ENCODE assay signal across 25 cellular contexts in genomic region chr15:91252756-91253155, GRCh38.
"Had no signal": no experiment of that assay in that cellular context is flagged by ENCODE, and none has a peak within 500 bp of the region (broad histone marks: within the 10 kb centered on the region; RNA-seq: fewer than 3 reads in every experiment).

No MANE protein-coding gene starts in this region.

- H3K9me3 ChIP-seq: stomach, suprapubic skin, thoracic aorta, thyroid gland, tibial artery, tibial nerve, transverse colon, upper lobe of left lung, upper lobe of right lung, vagina had no signal

- H3K27me3 ChIP-seq: suprapubic skin, thyroid gland, tibial artery, tibial nerve, upper lobe of left lung, vagina had no signal

- H3K27ac ChIP-seq: stomach, suprapubic skin, thoracic aorta, thyroid gland, tibial artery, tibial nerve, transverse colon, upper lobe of left lung, upper lobe of right lung, vagina had no signal

- H3K4me3 ChIP-seq: stomach, suprapubic skin, thoracic aorta, thyroid gland, tibial artery, tibial nerve, transverse colon, upper lobe of left lung, upper lobe of right lung, vagina had no signal

- H3K36me3 ChIP-seq: stomach, suprapubic skin, thoracic aorta, thyroid gland, tibial artery, tibial nerve, transverse colon, upper lobe of left lung, upper lobe of right lung, vagina had no signal

- H3K36me3 Mint-ChIP-seq: stimulated activated effector memory CD8-positive, alpha-beta T cell treated with anti-CD3 and anti-CD28 coated beads, Interleukin-12 subunit alpha, Interleukin-12 subunit beta, amount 100 ng/mL, for 72 hours; stimulated activated memory B cell treated with anti-CD40 and anti-IgM and Interleukin-4, amounts not matched to agents 10 μg/mL and 1 μg/mL and 100 μg/mL, for 72 hours; stimulated activated naive B cell treated with anti-CD40 and anti-IgM and Interleukin-4, amounts not matched to agents 10 μg/mL and 1 μg/mL and 100 μg/mL, for 72 hours; type B pancreatic cell had no signal

- H3K4me1 Mint-ChIP-seq: stimulated activated effector memory CD8-positive, alpha-beta T cell treated with anti-CD3 and anti-CD28 coated beads, Interleukin-12 subunit alpha, Interleukin-12 subunit beta, amount 100 ng/mL, for 72 hours; stimulated activated memory B cell treated with anti-CD40 and anti-IgM and Interleukin-4, amounts not matched to agents 10 μg/mL and 1 μg/mL and 100 μg/mL, for 72 hours; stimulated activated naive B cell treated with anti-CD40 and anti-IgM and Interleukin-4, amounts not matched to agents 10 μg/mL and 1 μg/mL and 100 μg/mL, for 72 hours had no signal

- H3K9me3 Mint-ChIP-seq: stimulated activated effector memory CD8-positive, alpha-beta T cell treated with anti-CD3 and anti-CD28 coated beads, Interleukin-12 subunit alpha, Interleukin-12 subunit beta, amount 100 ng/mL, for 72 hours; stimulated activated memory B cell treated with anti-CD40 and anti-IgM and Interleukin-4, amounts not matched to agents 10 μg/mL and 1 μg/mL and 100 μg/mL, for 72 hours; stimulated activated naive B cell treated with anti-CD40 and anti-IgM and Interleukin-4, amounts not matched to agents 10 μg/mL and 1 μg/mL and 100 μg/mL, for 72 hours; stimulated activated naive CD8-positive, alpha-beta T cell treated with anti-CD3 and anti-CD28 coated beads, Interleukin-15, amount 100 ng/mL, for 72 hours; stimulated activated naive CD8-positive, alpha-beta T cell treated with anti-CD3 and anti-CD28 coated beads, Interleukin-15, Interleukin-2, amounts not matched to agents 100 ng/mL and 50 ng/mL, for 24 hours; type B pancreatic cell had no signal

- H3K27ac Mint-ChIP-seq: stimulated activated effector memory CD8-positive, alpha-beta T cell treated with anti-CD3 and anti-CD28 coated beads, Interleukin-12 subunit alpha, Interleukin-12 subunit beta, amount 100 ng/mL, for 72 hours; stimulated activated memory B cell treated with anti-CD40 and anti-IgM and Interleukin-4, amounts not matched to agents 10 μg/mL and 1 μg/mL and 100 μg/mL, for 72 hours; stimulated activated naive B cell treated with anti-CD40 and anti-IgM and Interleukin-4, amounts not matched to agents 10 μg/mL and 1 μg/mL and 100 μg/mL, for 72 hours; stimulated activated naive CD8-positive, alpha-beta T cell treated with anti-CD3 and anti-CD28 coated beads, Interleukin-15, amount 100 ng/mL, for 72 hours; stimulated activated naive CD8-positive, alpha-beta T cell treated with anti-CD3 and anti-CD28 coated beads, Interleukin-15, Interleukin-2, amounts not matched to agents 100 ng/mL and 50 ng/mL, for 24 hours; type B pancreatic cell had no signal

- H3K4me3 Mint-ChIP-seq: stimulated activated effector memory CD8-positive, alpha-beta T cell treated with anti-CD3 and anti-CD28 coated beads, Interleukin-12 subunit alpha, Interleukin-12 subunit beta, amount 100 ng/mL, for 72 hours; stimulated activated memory B cell treated with anti-CD40 and anti-IgM and Interleukin-4, amounts not matched to agents 10 μg/mL and 1 μg/mL and 100 μg/mL, for 72 hours; stimulated activated naive B cell treated with anti-CD40 and anti-IgM and Interleukin-4, amounts not matched to agents 10 μg/mL and 1 μg/mL and 100 μg/mL, for 72 hours; stimulated activated naive CD8-positive, alpha-beta T cell treated with anti-CD3 and anti-CD28 coated beads, Interleukin-15, amount 100 ng/mL, for 72 hours; stimulated activated naive CD8-positive, alpha-beta T cell treated with anti-CD3 and anti-CD28 coated beads, Interleukin-15, Interleukin-2, amounts not matched to agents 100 ng/mL and 50 ng/mL, for 24 hours; type B pancreatic cell had no signal

- H3K4me1 ChIP-seq: stomach, suprapubic skin, thyroid gland, tibial artery, tibial nerve, transverse colon, upper lobe of left lung, upper lobe of right lung, vagina had no signal

- DNase-seq: stimulated activated CD4-positive, alpha-beta T cell treated with anti-CD3 and anti-CD28 coated beads, Interleukin-2, amount 100 ng/mL, for 24 hours; stimulated activated CD4-positive, alpha-beta T cell treated with anti-CD3 and anti-CD28 coated beads, Interleukin-2, amount 100 ng/mL, for 48 hours; stimulated activated CD4-positive, alpha-beta T cell treated with anti-CD3 and anti-CD28 coated beads, Interleukin-4, amount 100 ng/mL, for 1 hour; stimulated activated CD4-positive, alpha-beta T cell treated with anti-CD3 and anti-CD28 coated beads, Interleukin-4, amount 100 ng/mL, for 24 hours; stimulated activated CD4-positive, alpha-beta T cell treated with anti-CD3 and anti-CD28 coated beads, Interleukin-4, amount 100 ng/mL, for 4 hours; stimulated activated CD8-positive, alpha-beta memory T cell treated with anti-CD3 and anti-CD28 coated beads, Interleukin-4, amount 100 ng/mL, for 48 hours; stimulated activated naive B cell treated with anti-CD40 and anti-IgM and Interleukin-4, amounts not matched to agents 10 μg/mL and 1 μg/mL and 100 μg/mL, for 72 hours; stimulated activated naive CD4-positive, alpha-beta T cell; stimulated activated naive CD4-positive, alpha-beta T cell treated with Interleukin-2 at 50 U/mL for 16 hours; stimulated activated naive CD8-positive, alpha-beta T cell treated with anti-CD3 and anti-CD28 coated beads, Interleukin-15, amount 100 ng/mL, for 72 hours; stimulated activated naive CD8-positive, alpha-beta T cell treated with anti-CD3 and anti-CD28 coated beads, Interleukin-15, Interleukin-2, amounts not matched to agents 100 U/mL and 50 U/mL, for 24 hours; stomach; thyroid gland; tibial artery; transverse colon; upper lobe of left lung; upper lobe of right lung had no signal
